ENCODE assay signal across 1 cellular context in genomic region chr10:49539320-49539885, GRCh38.
A peak's percentile ranks its signal among the peaks of the same experiment; 100 is the strongest.
TF ChIP-seq lines count a peak whose summit lies in the region.

No MANE protein-coding gene starts in this region.

TF ChIP-seq in HEK293, 187 proteins besides CTCF, POLR2A, EP300 and RAD21 (continued from another document):
- peak; percentile 64; the same call in 1 of the 2 replicates for TF ChIP-seq ZNF600 (tag by site-specific recombination; IDR thresholded peaks at IDR 0.05)
- TF ChIP-seq ZNF266 (tag by site-specific recombination; IDR thresholded peaks at IDR 0.05; ENCODE audit: low read depth), result no peak
- TF ChIP-seq ZNF549 (tag by site-specific recombination; IDR thresholded peaks at IDR 0.05), result no peak
